Comparison of ENCODE assay signal across 8 cellular contexts in the genomic region with DNA sequence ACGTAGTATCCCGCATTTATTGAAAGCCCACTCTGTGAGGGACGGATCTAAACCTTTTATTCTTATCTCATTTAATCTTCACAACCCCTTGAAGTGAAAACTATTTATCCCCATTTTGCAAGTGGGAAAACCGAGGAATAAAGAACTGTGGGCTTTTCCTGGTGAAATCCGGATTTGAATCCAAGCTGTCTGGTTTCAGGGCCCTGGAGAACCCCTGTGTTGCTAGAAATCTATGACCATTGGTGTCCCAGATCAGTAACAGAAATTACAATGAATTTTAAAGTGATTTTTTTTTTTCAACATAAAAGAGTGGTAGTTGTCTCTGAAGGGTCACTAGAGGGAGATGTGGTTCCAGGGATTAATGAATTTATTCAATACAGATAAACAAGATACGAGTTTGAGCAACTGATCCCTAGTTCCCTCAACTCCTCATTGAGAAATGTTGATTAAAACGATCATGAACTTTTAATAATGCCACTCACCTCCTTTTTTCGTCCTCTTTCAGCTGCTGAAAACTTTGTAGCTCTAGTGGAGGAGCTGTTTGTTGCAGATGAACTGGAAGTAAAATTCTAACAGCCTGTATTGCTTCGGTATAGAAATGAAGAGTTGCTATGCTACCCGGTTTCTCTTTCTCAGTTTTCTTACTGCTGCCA. TPM values are rescaled to one million over a fixed set of nuclear protein-coding genes. Genes with fewer than 3 reads are reported as not detected.
A peak's percentile ranks its signal among the peaks of the same experiment; 100 is the strongest.
DNase-seq lines count a peak whose midpoint lies in the region; ATAC-seq, FAIRE-seq and TF ChIP-seq lines count a peak whose summit lies in the region.

No MANE protein-coding gene starts in this region.

- peak; percentile 50 for TF ChIP-seq CTCF in D721Med (IDR thresholded peaks at IDR 0.05; ENCODE audit: insufficient read depth, missing control alignments)
- peak; percentile 55 for TF ChIP-seq CTCF in epithelial cell of proximal tubule (conservative IDR thresholded peaks at IDR 0.05; ENCODE audit: low read depth, low read length)
- peak; percentile 40 for TF ChIP-seq CTCF in neutrophil (IDR thresholded peaks at IDR 0.05)

- DNase-seq in D721Med (ENCODE audit: insufficient read length, low spot score) (no peak), SKM-1 (lab: John Stamatoyannopoulos, UW; ENCODE audit: unreplicated experiment) (peak; percentile 39), epithelial cell of proximal tubule (ENCODE audit: low read depth) (no peak), activated gamma-delta T cell (lab: John Stamatoyannopoulos, UW) (no peak)

- H3K4me3 ChIP-seq in epithelial cell of proximal tubule (ENCODE audit: low read depth, low read length) (peak overlapping the region; percentile 81), neutrophil (ENCODE audit: low read depth in 1 of 2, low read length in 1 of 2) (peak overlapping the region; percentile 88 to 94)

- peaks cover 28% of the 10 kb centered on the region for H3K36me3 ChIP-seq in neutrophil

- H3K27me3 ChIP-seq in neutrophil: no peaks in the 10 kb centered on the region

- H3K27ac ChIP-seq in neutrophil: peak overlapping the region; percentile 90

- ATAC-seq in HG03354 (IDR thresholded peaks at IDR 0.05; ENCODE audit: poor library complexity, severe bottlenecking, unreplicated experiment): peak; percentile 28
- no peak for ATAC-seq in HG02642 (IDR thresholded peaks at IDR 0.05; ENCODE audit: poor library complexity, unreplicated experiment)
- no peak for ATAC-seq in HG03196 (IDR thresholded peaks at IDR 0.05; ENCODE audit: unreplicated experiment)

- H3K4me1 ChIP-seq in neutrophil (ENCODE audit: control insufficient read depth in 1 of 2, insufficient read depth in 1 of 2, low read depth in 1 of 2, low read length in 1 of 2): peaks cover 33 to 44% of the 10 kb centered on the region in 2 experiments

- no peaks in the 10 kb centered on the region for H3K9me3 ChIP-seq in neutrophil

- FAIRE-seq in D721Med (lab: Jason Lieb, UNC): no peak

RNA-seq across cellular contexts. Expression of gene XRCC5, which starts 0.9 kb away (rescaled TPM):
- 358 and 360 TPM in 2 replicates for total RNA-seq in epithelial cell of proximal tubule

RNA-seq across cellular contexts. Expression of gene TMEM169, which starts 28.4 kb away (rescaled TPM):
- total RNA-seq in epithelial cell of proximal tubule: 2.9 and 3.1 TPM in 2 replicates

RNA-seq across cellular contexts. Expression of gene PECR, which starts 28.5 kb away (rescaled TPM):
- 12.3 and 16.7 TPM in 2 replicates for total RNA-seq in epithelial cell of proximal tubule
